8 cellular contexts compared by ENCODE assay signal in the genomic region with DNA sequence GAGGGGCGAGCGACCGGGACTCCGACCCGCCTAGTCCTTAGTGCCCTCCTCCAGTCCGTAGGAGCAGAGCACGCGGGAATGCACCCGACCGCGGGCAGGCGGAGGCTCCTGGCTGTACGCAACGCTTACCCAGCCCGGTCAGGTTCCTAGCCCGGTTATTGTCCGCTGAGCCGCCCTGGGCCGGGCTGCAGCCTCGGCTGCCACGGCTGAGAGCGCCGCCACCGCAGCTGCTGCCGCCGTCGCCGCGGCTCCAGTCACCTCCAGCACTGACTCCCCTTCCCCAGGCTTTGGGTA. TPM values are rescaled to one million over a fixed set of nuclear protein-coding genes. Genes with fewer than 3 reads are reported as not detected.
DNase-seq lines count a peak whose midpoint lies in the region; ATAC-seq and TF ChIP-seq lines count a peak whose summit lies in the region.

A gene (minus strand): TSS at position 268 of the 294 bp plus-strand sequence. CDS start 12,422 bp downstream, outside the sequence.

- peak within 1 kb of the TSS; percentile 66 for H3K4me3 ChIP-seq in AG04450 (ENCODE audit: low read depth, low read length)
- H3K4me3 ChIP-seq in WI38 (ENCODE audit: low read depth, low read length), result peak within 1 kb of the TSS; percentile 65
- peak within 1 kb of the TSS; percentile 60 to 66 (median 64) for H3K4me3 ChIP-seq in gastrocnemius medialis

- DNase-seq in AG04450 (ENCODE audit: low read depth, low spot score) (no peak), glutamatergic neuron (peak; percentile 52), gastrocnemius medialis (no peak), middle frontal gyrus (ENCODE audit: extremely low spot score, low spot score) (no peak), medulla oblongata (ENCODE audit: extremely low spot score) (no peak)

- no peaks in the 10 kb centered on the region for H3K36me3 ChIP-seq in gastrocnemius medialis

- H3K27ac ChIP-seq in AG04450 (ENCODE audit: low read depth, low read length) (peak within 1 kb of the TSS; percentile 87), gastrocnemius medialis (peak within 1 kb of the TSS; percentile 79 to 96 (median 90))

- peaks cover 5% of the 10 kb centered on the region for H3K9me3 Mint-ChIP-seq in glutamatergic neuron (ENCODE audit: unreplicated experiment)

- H3K36me3 Mint-ChIP-seq in glutamatergic neuron (ENCODE audit: unreplicated experiment), result no peaks in the 10 kb centered on the region

- peak in 1 of 2 donors; percentile 71 for TF ChIP-seq POLR2A in gastrocnemius medialis (IDR thresholded peaks at IDR 0.05)

- in situ Hi-C loops in gastrocnemius medialis (cut with MboI; ENCODE audit: low sequenced_read_pairs in 4 of 4), result loop anchor here in 2 of 4 donors (25.0 kb wide), 1 partner anchor 443 kb away; a partner anchor contains a TSS

- peak within 1 kb of the TSS; percentile 91 for H3K27ac Mint-ChIP-seq in glutamatergic neuron (ENCODE audit: unreplicated experiment)

- intact Hi-C loops in gastrocnemius medialis (cut with DNase I; ENCODE audit: low total_unique reads), result loop anchor here (1.0 to 10.0 kb wide), 5 partner anchors 25 to 1329 kb away; a partner anchor contains a TSS

- peaks cover 4% of the 10 kb centered on the region for H3K27me3 Mint-ChIP-seq in glutamatergic neuron (ENCODE audit: unreplicated experiment)

- H3K4me3 Mint-ChIP-seq in glutamatergic neuron (ENCODE audit: unreplicated experiment), result peak within 1 kb of the TSS; percentile 88

- H3K4me1 ChIP-seq in gastrocnemius medialis, result peaks cover 21 to 27% of the 10 kb centered on the region in 2 donors

- CTCF ChIA-PET in AG04450 (lab: Charles Lee), result no interaction called here

- TF ChIP-seq CTCF in AG04450 (IDR thresholded peaks at IDR 0.05; ENCODE audit: low read depth, low read length), result no peak
- no peak for TF ChIP-seq CTCF in WI38 (IDR thresholded peaks at IDR 0.05; ENCODE audit: low read depth, low read length)
- TF ChIP-seq CTCF in glutamatergic neuron (IDR thresholded peaks at IDR 0.05; ENCODE audit: partially characterized antibody, unreplicated experiment), result no peak
- no peak for TF ChIP-seq CTCF in gastrocnemius medialis (IDR thresholded peaks at IDR 0.05 in 4 of 5, conservative IDR thresholded peaks at IDR 0.05 in 1 of 5)

- H3K27me3 ChIP-seq in AG04450 (ENCODE audit: control insufficient read depth, insufficient read depth, low read length), result no peaks in the 10 kb centered on the region
- H3K27me3 ChIP-seq in gastrocnemius medialis, result no peaks in the 10 kb centered on the region

- H3K9me3 ChIP-seq in AG04450 (ENCODE audit: control insufficient read depth, insufficient read depth, low read length), result no peaks in the 10 kb centered on the region
- no peaks in the 10 kb centered on the region for H3K9me3 ChIP-seq in gastrocnemius medialis

- POLR2A ChIA-PET in AG04450 (lab: Yijun Ruan, JAX), result no interaction called here

- ATAC-seq in GM18909 (IDR thresholded peaks at IDR 0.05; ENCODE audit: poor library complexity, unreplicated experiment) (peak; percentile 42), HG03103 (IDR thresholded peaks at IDR 0.05; ENCODE audit: low read depth, unreplicated experiment) (peak; percentile 33), gastrocnemius medialis (peak; percentile 66)

- H3K4me1 Mint-ChIP-seq in glutamatergic neuron (ENCODE audit: low read depth, unreplicated experiment), result peaks cover 11% of the 10 kb centered on the region

RNA-seq across cellular contexts. Expression of the gene that starts here (rescaled TPM):
- polyA plus RNA-seq in AG04450 (2011; rRNA removed), result 0.93 and 1.4 TPM in 2 replicates
- 3.5 and 4.1 TPM in 2 replicates for polyA minus RNA-seq in AG04450 (2011; rRNA and poly(A)+ RNA removed)
- 11.3 TPM for total RNA-seq in glutamatergic neuron (ENCODE audit: unreplicated experiment)
- total RNA-seq in gastrocnemius medialis, result 1 to 10 TPM; 4.3 to 10.0 (median 6.7) TPM
